In the genomic region with DNA sequence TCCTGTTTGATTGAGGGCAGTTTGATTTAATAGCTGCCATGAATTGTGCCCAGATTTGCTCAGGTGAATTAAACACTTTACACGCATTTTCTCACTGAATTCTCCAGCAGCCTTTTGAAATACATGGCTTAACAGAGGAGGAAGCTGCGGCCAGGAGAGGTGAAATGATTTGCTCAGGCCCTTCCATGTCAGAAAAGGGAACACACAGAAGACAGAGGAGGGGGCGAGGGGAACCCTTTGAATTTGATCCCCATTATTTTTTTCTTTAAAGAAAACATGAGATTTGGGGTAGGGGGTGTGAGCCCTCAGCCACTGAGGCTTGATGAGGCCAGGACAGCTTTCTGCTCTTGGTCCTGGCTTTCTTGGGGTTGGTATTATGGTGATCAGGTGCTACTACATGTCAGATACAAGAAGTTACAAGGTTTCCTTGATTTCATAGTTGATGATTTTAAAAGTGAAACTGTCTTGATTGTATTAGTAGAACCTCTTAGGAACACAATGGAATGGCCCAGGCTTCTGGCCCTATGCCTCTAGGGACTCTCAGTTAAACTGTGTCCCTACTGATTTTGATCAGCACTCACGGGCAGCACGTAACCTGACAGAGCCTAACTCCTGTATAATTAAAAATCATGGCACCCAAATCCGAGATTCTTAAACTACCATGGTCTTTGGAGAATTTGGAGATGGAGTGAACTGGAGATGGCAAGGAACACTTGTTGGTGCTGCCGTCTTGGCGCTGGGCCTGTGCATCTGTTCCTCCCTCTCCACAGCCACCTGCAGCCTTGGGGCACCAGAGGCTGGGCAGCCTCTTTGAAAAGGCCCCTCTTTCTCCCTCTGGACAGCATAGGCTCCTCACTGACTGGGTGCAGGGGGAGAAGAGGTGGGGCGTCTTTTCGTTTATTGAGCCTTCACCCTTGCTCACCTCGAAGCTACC, we compare ENCODE assay signal across 9 cellular contexts.
DNase-seq lines count a peak whose midpoint lies in the region; ATAC-seq and TF ChIP-seq lines count a peak whose summit lies in the region.
"Had no signal": no experiment of that assay in that cellular context is flagged by ENCODE, and none has a peak within 500 bp of the region (broad histone marks: within the 10 kb centered on the region; RNA-seq: fewer than 3 reads in every experiment).

No MANE protein-coding gene starts in this region.

- TF ChIP-seq EP300 in SK-N-SH (IDR thresholded peaks at IDR 0.05; ENCODE audit: borderline replicate concordance in 1 of 2, low read depth in 1 of 2, low read length in 1 of 2), result no peak

- H3K9me3 Mint-ChIP-seq in MCF 10A (ENCODE audit: unreplicated experiment), result no peaks in the 10 kb centered on the region
- H3K9me3 Mint-ChIP-seq in stimulated activated memory B cell treated with anti-CD40 and anti-IgM and Interleukin-4, amounts not matched to agents 10 μg/mL and 1 μg/mL and 100 μg/mL, for 72 hours, result peaks cover 3% of the 10 kb centered on the region

- BruUV-seq in MCF 10A (replicated peaks; lab: Mats Ljungman, UMichigan), result no TSS peak

- peaks cover 87% of the 10 kb centered on the region for H4K20me1 ChIP-seq in SK-N-SH (ENCODE audit: insufficient read depth)

- peak; percentile 41 for ATAC-seq in HG03095 (IDR thresholded peaks at IDR 0.05; ENCODE audit: unreplicated experiment)
- ATAC-seq in stimulated activated memory B cell treated with anti-CD40 and anti-IgM and Interleukin-4, amounts not matched to agents 10 μg/mL and 1 μg/mL and 100 μg/mL, for 72 hours, result peak; percentile 67

- no peak overlapping the region for H3K9ac ChIP-seq in SK-N-SH

- no peak overlapping the region for H3K4me2 ChIP-seq in SK-N-SH

- H3K36me3 ChIP-seq in testis (ENCODE audit: low read depth, missing control alignments), result no peaks in the 10 kb centered on the region
- H3K36me3 ChIP-seq in SK-N-SH (replicated peaks in 1 of 2; ENCODE audit: control insufficient read depth in 1 of 2, insufficient read depth in 2 of 2, low read length in 1 of 2), result peaks cover 0 to 31% of the 10 kb centered on the region in 2 experiments

- H3K27ac Mint-ChIP-seq in MCF 10A (ENCODE audit: low read depth, unreplicated experiment), result peak overlapping the region; percentile 16
- peak overlapping the region; percentile 83 for H3K27ac Mint-ChIP-seq in stimulated activated memory B cell treated with anti-CD40 and anti-IgM and Interleukin-4, amounts not matched to agents 10 μg/mL and 1 μg/mL and 100 μg/mL, for 72 hours

- no peaks in the 10 kb centered on the region for H3F3A ChIP-seq in SK-N-SH (replicated peaks; ENCODE audit: insufficient read depth)

- DNase-seq in NCI-H1417 (lab: John Stamatoyannopoulos, UW), result peak in 2 of 3 experiments; percentile 15 to 45
- DNase-seq in NCI-H1417 treated with DMSO at 0.1 percent for 48 hours (lab: John Stamatoyannopoulos, UW), result no peak
- DNase-seq in MCF 10A (ENCODE audit: unreplicated experiment), result no peak
- no peak for DNase-seq in testis
- no peak for DNase-seq in activated T-cell treated with anti-CD3 and anti-CD28 coated beads for 4 hours
- DNase-seq in SK-N-SH, result no peak

- H3K79me2 ChIP-seq in SK-N-SH (ENCODE audit: insufficient read depth), result peaks cover 100% of the 10 kb centered on the region

- WGBS in testis, 2 donors, result 80 to 85% methylated on average over 9 to 11 of the region's 11 CpGs
- WGBS in SK-N-SH (ENCODE audit: low lambda C conversion rate), result 79% methylated on average over 9 of the region's 11 CpGs

- TF ChIP-seq CTCF in MCF 10A (IDR thresholded peaks at IDR 0.05; ENCODE audit: unreplicated experiment) (no peak), testis (IDR thresholded peaks at IDR 0.05) (no peak), SK-N-SH (IDR thresholded peaks at IDR 0.05) (no peak)

- TF ChIP-seq POLR2A in testis (IDR thresholded peaks at IDR 0.05), result no peak

- POLR2A ChIA-PET in MCF 10A (lab: Yijun Ruan, JAX) (interaction anchor here (0.8 to 0.9 kb wide), 2 partner anchors 9 to 12 kb away, joined by 3 to 4 read pairs; no protein-coding TSS in a partner anchor), SK-N-SH (lab: Yijun Ruan, JAX) (interaction anchor here (0.9 to 1.3 kb wide), 3 partner anchors 11 to 68 kb away, joined by 3 to 4 read pairs (median 4); no protein-coding TSS in a partner anchor)

- peaks cover 4% of the 10 kb centered on the region for H3K36me3 Mint-ChIP-seq in MCF 10A (ENCODE audit: insufficient read depth, unreplicated experiment)
- peaks cover 10% of the 10 kb centered on the region for H3K36me3 Mint-ChIP-seq in stimulated activated memory B cell treated with anti-CD40 and anti-IgM and Interleukin-4, amounts not matched to agents 10 μg/mL and 1 μg/mL and 100 μg/mL, for 72 hours

- H3K4me3 Mint-ChIP-seq in MCF 10A (ENCODE audit: unreplicated experiment), result no peak overlapping the region
- peak overlapping the region; percentile 35 for H3K4me3 Mint-ChIP-seq in stimulated activated memory B cell treated with anti-CD40 and anti-IgM and Interleukin-4, amounts not matched to agents 10 μg/mL and 1 μg/mL and 100 μg/mL, for 72 hours

- H3K4me3 ChIP-seq in testis (no peak overlapping the region), SK-N-SH (ENCODE audit: low read depth in 2 of 2, low read length in 1 of 2) (no peak overlapping the region)
- H3K4me3 ChIP-seq: A549 had no signal

- H3K27ac ChIP-seq in testis (peak overlapping the region in 1 of 2 donors; percentile 44), SK-N-SH (ENCODE audit: low read depth in 2 of 2, low read length in 1 of 2) (peak overlapping the region in 1 of 2 experiments; percentile 91; a peak in 2 of 4 replicates)

- no peak for TF ChIP-seq RAD21 in SK-N-SH (IDR thresholded peaks at IDR 0.05; ENCODE audit: low read length)

- H3K4me1 Mint-ChIP-seq in MCF 10A (ENCODE audit: insufficient read depth, unreplicated experiment), result peaks cover 14% of the 10 kb centered on the region
- H3K4me1 Mint-ChIP-seq in stimulated activated memory B cell treated with anti-CD40 and anti-IgM and Interleukin-4, amounts not matched to agents 10 μg/mL and 1 μg/mL and 100 μg/mL, for 72 hours, result peaks cover 63% of the 10 kb centered on the region

- no peaks in the 10 kb centered on the region for H3K9me2 ChIP-seq in SK-N-SH

- intact Hi-C loops in MCF 10A (cut with micrococcal nuclease) (no loop called here), testis (cut with DNase I; ENCODE audit: low total_unique reads) (loop anchor here (10.0 kb wide), 1 partner anchor 256 kb away; no protein-coding TSS in a partner anchor)

- H2AFZ ChIP-seq in SK-N-SH (ENCODE audit: low read depth), result no peak overlapping the region

- H3K27me3 ChIP-seq in testis (no peaks in the 10 kb centered on the region), SK-N-SH (ENCODE audit: insufficient read depth) (no peaks in the 10 kb centered on the region)

- H3K9me3 ChIP-seq in testis (no peaks in the 10 kb centered on the region), SK-N-SH (no peaks in the 10 kb centered on the region)

- peaks cover 10% of the 10 kb centered on the region for H3K4me1 ChIP-seq in testis
- H3K4me1 ChIP-seq in SK-N-SH (ENCODE audit: control insufficient read depth in 1 of 2, insufficient read depth in 2 of 2, low read depth in 1 of 2, low read length in 1 of 2), result peaks cover 3 to 52% of the 10 kb centered on the region in 2 experiments; a peak in 2 of 4 replicates

- H3K27me3 Mint-ChIP-seq in MCF 10A (ENCODE audit: insufficient read depth, unreplicated experiment), result no peaks in the 10 kb centered on the region
- H3K27me3 Mint-ChIP-seq in stimulated activated memory B cell treated with anti-CD40 and anti-IgM and Interleukin-4, amounts not matched to agents 10 μg/mL and 1 μg/mL and 100 μg/mL, for 72 hours, result no peaks in the 10 kb centered on the region

- CTCF ChIA-PET in MCF 10A (lab: Yijun Ruan, JAX) (interaction anchor here (0.7 kb wide), 1 partner anchor 19 kb away, joined by 4 read pairs; no protein-coding TSS in a partner anchor), SK-N-SH (lab: Yijun Ruan, JAX) (interaction anchor here (0.6 to 2.3 kb wide), 5 partner anchors 10 to 143 kb away, joined by 3 to 10 read pairs (median 6); no protein-coding TSS in a partner anchor)

TF ChIP-seq in SK-N-SH, 30 proteins besides CTCF, POLR2A, EP300 and RAD21:
- TF ChIP-seq GATA2 (CRISPR knock-in tag; IDR thresholded peaks at IDR 0.05) (no peak), RXRA (IDR thresholded peaks at IDR 0.05; ENCODE audit: borderline replicate concordance, low read depth) (no peak), CHD2 (IDR thresholded peaks at IDR 0.05; ENCODE audit: low read length, partially characterized antibody) (no peak), FOXM1 (IDR thresholded peaks at IDR 0.05; ENCODE audit: low read depth) (no peak), TAF1 (IDR thresholded peaks at IDR 0.05; ENCODE audit: borderline replicate concordance, low read depth, low read length) (no peak), GABPA (IDR thresholded peaks at IDR 0.05; ENCODE audit: low read depth) (no peak), RFX5 (IDR thresholded peaks at IDR 0.05; ENCODE audit: low read length) (no peak)

Comparison
In these comparisons a context has a peak if more than half of its experiments do, and no peak if none do; other contexts are left out.
1. DNase-seq: peak in NCI-H1417 (2 of 3); none in NCI-H1417 treated with DMSO at 0.1 percent for 48 hours (single experiment), MCF 10A (single experiment), testis (single experiment), activated T-cell treated with anti-CD3 and anti-CD28 coated beads for 4 hours (single experiment) and SK-N-SH (single experiment).